ENCODE assay signal across 8 cellular contexts in the genomic region with DNA sequence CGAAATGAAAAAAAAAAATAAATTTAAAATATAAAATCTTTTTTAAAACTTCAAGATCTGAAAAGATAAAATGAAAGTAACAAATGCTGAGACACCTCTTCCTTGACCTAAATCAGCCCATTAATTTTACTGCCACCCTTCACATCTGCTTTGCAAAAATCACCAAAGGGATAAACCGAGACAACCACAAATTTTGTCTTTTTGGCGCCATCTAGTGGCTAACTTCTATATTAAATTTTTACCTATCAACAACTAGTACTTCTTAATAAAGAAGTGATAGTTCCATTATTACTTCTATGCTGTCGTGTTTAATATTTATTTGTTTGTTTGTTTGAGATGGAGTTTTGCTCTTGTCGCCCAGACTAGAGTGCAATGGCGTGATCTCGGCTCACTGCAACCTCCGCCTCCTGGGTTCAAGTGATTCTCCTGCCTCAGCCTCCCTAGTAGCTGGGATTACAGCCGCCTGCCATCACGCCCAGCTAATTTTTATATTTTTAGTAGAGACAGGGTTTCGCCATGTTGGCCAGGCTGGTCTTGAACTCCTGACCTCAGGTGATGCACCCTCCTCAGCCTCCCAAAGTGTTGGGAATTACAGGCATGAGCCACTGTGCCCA. TPM values are rescaled to one million over a fixed set of nuclear protein-coding genes. Genes with fewer than 3 reads are reported as not detected.
DNase-seq lines count a peak whose midpoint lies in the region; ATAC-seq and TF ChIP-seq lines count a peak whose summit lies in the region.
"Not testable (repeated sequence)": the region's sequence is repeated elsewhere in the genome, so short reads cannot be mapped to it uniquely, and the experiment has no call there.

No MANE protein-coding gene starts in this region.

- H3K27ac ChIP-seq in heart right ventricle, neural progenitor cell: not testable (repeated sequence)

- H4K20me1 ChIP-seq in neural progenitor cell (ENCODE audit: low read depth), result not testable (repeated sequence)

- TF ChIP-seq CTCF in GM06990 (IDR thresholded peaks at IDR 0.05; ENCODE audit: insufficient read depth, low read length, poor library complexity, severe bottlenecking) (peak; percentile 43), cardiac fibroblast (IDR thresholded peaks at IDR 0.05; ENCODE audit: low read depth, low read length) (peak; percentile 26), heart right ventricle (IDR thresholded peaks at IDR 0.05) (peak; percentile 45 to 76 (median 64)), neural progenitor cell (IDR thresholded peaks at IDR 0.05) (peak; percentile 70)

- H3K4me2 ChIP-seq in neural progenitor cell, result not testable (repeated sequence)

- not testable (repeated sequence) for H3K27me3 ChIP-seq in GM06990 (replicated peaks; ENCODE audit: control insufficient read depth, insufficient read depth, low read length); heart right ventricle; neural progenitor cell

- not testable (repeated sequence) for H3K4me1 Mint-ChIP-seq in neural progenitor cell

- not testable (repeated sequence) for H3K79me2 ChIP-seq in neural progenitor cell (ENCODE audit: low read depth)

- not testable (repeated sequence) for H3K36me3 ChIP-seq in GM06990 (ENCODE audit: control insufficient read depth, insufficient read depth, low read length); heart right ventricle; neural progenitor cell

- not testable (repeated sequence) for H3K27ac Mint-ChIP-seq in neural progenitor cell

- H3K4me3 Mint-ChIP-seq in neural progenitor cell, result not testable (repeated sequence)

- H3K9ac ChIP-seq in neural progenitor cell, result not testable (repeated sequence)

- not testable (repeated sequence) for H3F3A ChIP-seq in neural progenitor cell (ENCODE audit: low read depth)

- H3K27me3 Mint-ChIP-seq in neural progenitor cell (ENCODE audit: insufficient read depth, low read depth), result not testable (repeated sequence)

- H2AFZ ChIP-seq in neural progenitor cell (replicated peaks), result not testable (repeated sequence)

- not testable (repeated sequence) for H3K4me1 ChIP-seq in heart right ventricle, neural progenitor cell

- peak; percentile 69 for DNase-seq in AG08395 (ENCODE audit: low spot score)
- not testable (repeated sequence) for DNase-seq in GM06990 (ENCODE audit: extremely low read depth, insufficient read length)
- peak; percentile 38 for DNase-seq in NCI-H226
- DNase-seq in SKM-1 treated with dmso at 0.1 percent for 144 hours (lab: John Stamatoyannopoulos, UW; ENCODE audit: unreplicated experiment), result peak; percentile 43
- DNase-seq in cardiac fibroblast (ENCODE audit: low read depth in 2 of 2), result peak; percentile 66 to 68
- DNase-seq in heart right ventricle, result peak in 1 of 2 donors; percentile 14
- DNase-seq in neural progenitor cell (ENCODE audit: low spot score), result peak; percentile 56

- not testable (repeated sequence) for H3K36me3 Mint-ChIP-seq in neural progenitor cell

- TF ChIP-seq RAD21 in Ishikawa (IDR thresholded peaks at IDR 0.05; ENCODE audit: low read depth), result peak; percentile 44

- H3K9me3 ChIP-seq in heart right ventricle; neural progenitor cell (ENCODE audit: low read depth): not testable (repeated sequence)

- not testable (repeated sequence) for H3K4me3 ChIP-seq in GM06990 (replicated peaks; ENCODE audit: low read depth, low read length); cardiac fibroblast (replicated peaks in 1 of 2; ENCODE audit: low read depth in 2 of 2, low read length in 2 of 2); heart right ventricle; neural progenitor cell

- 48 to 50% methylated on average over 11 of the region's 11 CpGs for WGBS in heart right ventricle, 2 donors

- ATAC-seq in heart right ventricle, result not testable (repeated sequence)

- intact Hi-C loops in heart right ventricle (cut with DNase I), result not testable (repeated sequence)

- TF ChIP-seq EP300 in Ishikawa (IDR thresholded peaks at IDR 0.05; ENCODE audit: borderline replicate concordance), result not testable (repeated sequence)

- H3K9me3 Mint-ChIP-seq in neural progenitor cell, result not testable (repeated sequence)

RNA-seq across cellular contexts. Expression of gene CYCS, which starts 35.0 kb away (rescaled TPM):
- total RNA-seq in heart right ventricle (100 to 1,000 TPM; 440 to 896 (median 676) TPM), neural progenitor cell (ENCODE audit: low replicate concordance) (49.0 and 93.9 TPM in 2 replicates)
- polyA plus RNA-seq in heart right ventricle, result 100 to 1,000 TPM; 315 to 417 TPM
